Comparison of ENCODE assay signal across 35 cellular contexts in genomic region chr1:243455760-243456651, GRCh38.
"Had no signal": no experiment of that assay in that cellular context is flagged by ENCODE, and none has a peak within 500 bp of the region (broad histone marks: within the 10 kb centered on the region; RNA-seq: fewer than 3 reads in every experiment).

No MANE protein-coding gene starts in this region.

- H2AFZ ChIP-seq: hepatocyte had no signal

- H3K27me3 ChIP-seq: ascending aorta, cardiac muscle cell, colonic mucosa, hepatocyte, pancreas, sigmoid colon, thyroid gland, upper lobe of left lung, vagina had no signal

- DNase-seq: activated CD4-positive, alpha-beta T cell treated with anti-CD3 and anti-CD28 coated beads for 48 hours; activated CD4-positive, alpha-beta T cell treated with anti-CD3 and anti-CD28 coated beads, Interleukin-2, amount 50 U/mL, for 48 hours; activated CD8-positive, alpha-beta memory T cell treated with anti-CD3 and anti-CD28 coated beads for 24 hours; activated gamma-delta T cell; activated naive CD4-positive, alpha-beta T cell treated with anti-CD3 and anti-CD28 coated beads, Interleukin-2, amount 10 ng/mL, durations not matched to agents 7 days and 5 days; activated naive CD8-positive, alpha-beta T cell treated with anti-CD3 and anti-CD28 coated beads, Interleukin-2, amount 10 ng/mL, durations not matched to agents 7 days and 5 days; cerebellar nuclear complex; colonic mucosa; effector CD8-positive, alpha-beta T cell; glutamatergic neuron; kidney; left ventricle myocardium inferior; mammary epithelial cell; pancreas; retina; sigmoid colon; small intestine; stimulated activated CD4-positive, alpha-beta T cell treated with anti-CD3 and anti-CD28 coated beads, Interleukin-4, amount 100 ng/mL, for 24 hours; stimulated activated naive CD8-positive, alpha-beta T cell treated with anti-CD3 and anti-CD28 coated beads, Interleukin-15, amount 100 ng/mL, for 72 hours; substantia nigra; T-helper 17 cell; T1000; thyroid gland; upper lobe of left lung; WERI-Rb-1 had no signal

- FAIRE-seq: endometrium, frontal cortex, kidney, pancreas, small intestine had no signal

- ATAC-seq: activated CD4-positive, CD25-positive, alpha-beta regulatory T cell treated with anti-CD3 and anti-CD28 coated beads, Interleukin-2, amount 50 U/mL, for 24 hours; pancreas; stimulated activated effector memory CD8-positive, alpha-beta T cell treated with anti-CD3 and anti-CD28 coated beads, Interleukin-12 subunit alpha, Interleukin-12 subunit beta, amount 100 ng/mL, for 72 hours; stimulated activated naive CD8-positive, alpha-beta T cell treated with anti-CD3 and anti-CD28 coated beads, Interleukin-15, amount 100 ng/mL, for 72 hours; T-helper 17 cell had no signal

- H3K36me3 ChIP-seq: cardiac muscle cell, colonic mucosa, pancreas, prostate gland, sigmoid colon, thyroid gland, vagina, WERI-Rb-1 had no signal

- H3K4me1 ChIP-seq: ascending aorta, colonic mucosa, left ventricle myocardium inferior, pancreas, prostate gland, sigmoid colon, thyroid gland, upper lobe of left lung, vagina had no signal

- H3K79me2 ChIP-seq: hepatocyte had no signal

- H3K4me2 ChIP-seq: hepatocyte had no signal

- H3K4me3 ChIP-seq: ascending aorta, cardiac muscle cell, colonic mucosa, hepatocyte, left ventricle myocardium inferior, pancreas, prostate gland, sigmoid colon, thyroid gland, upper lobe of left lung, vagina had no signal

- H3K27ac ChIP-seq: ascending aorta, cardiac muscle cell, colonic mucosa, epithelial cell of prostate, hepatocyte, left ventricle myocardium inferior, pancreas, prostate gland, sigmoid colon, thyroid gland, upper lobe of left lung, vagina, WERI-Rb-1 had no signal

- H3K9me3 ChIP-seq: ascending aorta, colonic mucosa, left ventricle myocardium inferior, pancreas, prostate gland, sigmoid colon, thyroid gland, upper lobe of left lung, vagina had no signal
